19 cellular contexts compared by ENCODE assay signal in the genomic region with DNA sequence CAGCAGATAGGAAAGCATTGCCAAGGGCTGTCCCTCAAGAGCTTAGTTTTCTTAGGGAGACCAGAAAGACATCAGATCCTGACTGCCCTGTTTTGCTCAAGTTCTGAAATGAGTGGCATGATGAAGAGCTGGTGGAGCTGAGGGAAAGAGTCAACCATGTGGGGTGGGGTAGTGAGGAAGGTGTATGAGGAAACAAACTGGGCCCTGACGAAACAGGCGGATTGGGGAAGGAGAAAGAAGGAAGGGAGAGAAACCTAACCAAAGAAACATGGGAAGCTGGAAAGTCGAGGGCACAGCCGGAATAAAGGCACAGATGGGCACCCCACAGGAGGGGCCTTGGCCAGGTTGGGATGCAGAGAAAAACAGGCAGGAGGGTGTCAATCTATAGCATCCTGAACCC. TPM values are rescaled to one million over a fixed set of nuclear protein-coding genes. Genes with fewer than 3 reads are reported as not detected.
A peak's percentile ranks its signal among the peaks of the same experiment; 100 is the strongest.
DNase-seq lines count a peak whose midpoint lies in the region; ATAC-seq and TF ChIP-seq lines count a peak whose summit lies in the region.
"Had no signal": no experiment of that assay in that cellular context is flagged by ENCODE, and none has a peak within 500 bp of the region (broad histone marks: within the 10 kb centered on the region; RNA-seq: fewer than 3 reads in every experiment).

No MANE protein-coding gene starts in this region.

- TF ChIP-seq CTCF in CD14-positive monocyte (IDR thresholded peaks at IDR 0.05) = no peak
- TF ChIP-seq CTCF in CD4-positive, alpha-beta T cell (IDR thresholded peaks at IDR 0.05) = no peak

- peak overlapping the region; percentile 2 to 87 (median 75) for H3K27ac Mint-ChIP-seq in CD14-positive monocyte
- H3K27ac Mint-ChIP-seq in CD4-positive, alpha-beta T cell = peak overlapping the region; percentile 77
- peak overlapping the region; percentile 31 for H3K27ac Mint-ChIP-seq in activated T-helper 17 cell treated with anti-CD3 and anti-CD28 coated beads, Interleukin-2, amount 50 U/mL, for 72 hours
- H3K27ac Mint-ChIP-seq in naive thymus-derived CD8-positive, alpha-beta T cell = peak overlapping the region; percentile 63 to 90 (median 84)

- no peak for DNase-seq in CD14-positive monocyte (ENCODE audit: low spot score)
- no peak for DNase-seq in CD4-positive, alpha-beta T cell
- no peak for DNase-seq in naive thymus-derived CD8-positive, alpha-beta T cell
- DNase-seq in middle frontal gyrus (ENCODE audit: extremely low spot score, low spot score) = no peak
- no peak for DNase-seq in mucosa of gallbladder (ENCODE audit: low spot score)
- DNase-seq: activated CD4-positive, alpha-beta T cell treated with anti-CD3 and anti-CD28 coated beads, Interleukin-2, amount 50 U/mL, for 48 hours; activated naive CD4-positive, alpha-beta T cell treated with Interleukin-2 at 50 U/mL for 16 hours; heart left ventricle; islet precursor cell; mesenchymal stem cell; NCI-H2107; NCI-H524 treated with DMSO at 0.1 percent for 48 hours; nucleus accumbens; SHP77 treated with DMSO at 0.1 percent for 48 hours; T1000; thyroid gland had no signal

- CTCF ChIA-PET in CD4-positive, alpha-beta T cell (lab: Charles Lee) = interaction anchor here (1.1 to 2.7 kb wide), 2 partner anchors 10 to 19 kb away, joined by 4 to 9 read pairs; no protein-coding TSS in a partner anchor

- H3K9me3 ChIP-seq in CD4-positive, alpha-beta T cell (ENCODE audit: control insufficient read depth, low read length) = no peaks in the 10 kb centered on the region
- H3K9me3 ChIP-seq: BLaER1, heart left ventricle, thyroid gland had no signal

- peaks cover 69% of the 10 kb centered on the region for H3K4me1 Mint-ChIP-seq in CD14-positive monocyte
- peaks cover 76% of the 10 kb centered on the region for H3K4me1 Mint-ChIP-seq in CD4-positive, alpha-beta T cell (ENCODE audit: low read depth)
- H3K4me1 Mint-ChIP-seq in activated T-helper 17 cell treated with anti-CD3 and anti-CD28 coated beads, Interleukin-2, amount 50 U/mL, for 72 hours = peaks cover 60% of the 10 kb centered on the region
- peaks cover 50 to 82% (median 77%) of the 10 kb centered on the region in 4 donors for H3K4me1 Mint-ChIP-seq in naive thymus-derived CD8-positive, alpha-beta T cell

- peaks cover 0 to 3% (median 0%) of the 10 kb centered on the region in 3 donors for H3K27me3 Mint-ChIP-seq in CD14-positive monocyte (ENCODE audit: low read depth in 3 of 3)
- no peaks in the 10 kb centered on the region for H3K27me3 Mint-ChIP-seq in CD4-positive, alpha-beta T cell
- H3K27me3 Mint-ChIP-seq in activated T-helper 17 cell treated with anti-CD3 and anti-CD28 coated beads, Interleukin-2, amount 50 U/mL, for 72 hours = no peaks in the 10 kb centered on the region
- no peaks in the 10 kb centered on the region for H3K27me3 Mint-ChIP-seq in naive thymus-derived CD8-positive, alpha-beta T cell

- ATAC-seq in CD4-positive, alpha-beta T cell (ENCODE audit: poor library complexity) = no peak
- ATAC-seq in activated T-helper 17 cell treated with anti-CD3 and anti-CD28 coated beads, Interleukin-2, amount 50 U/mL, for 72 hours (replicated peaks) = no peak
- no peak for ATAC-seq in naive thymus-derived CD8-positive, alpha-beta T cell
- ATAC-seq in GM19328 (IDR thresholded peaks at IDR 0.05; ENCODE audit: unreplicated experiment) = no peak
- ATAC-seq: heart left ventricle had no signal

- intact Hi-C loops in CD14-positive monocyte (cut with micrococcal nuclease) = loop anchor here in 1 of 2 donors (10.0 kb wide), 1 partner anchor 85 kb away; no protein-coding TSS in a partner anchor
- intact Hi-C loops in CD4-positive, alpha-beta T cell (cut with DNase I, micrococcal nuclease) = no loop called here

- no peak overlapping the region for H3K4me3 Mint-ChIP-seq in CD14-positive monocyte
- peak overlapping the region; percentile 36 for H3K4me3 Mint-ChIP-seq in CD4-positive, alpha-beta T cell
- H3K4me3 Mint-ChIP-seq in activated T-helper 17 cell treated with anti-CD3 and anti-CD28 coated beads, Interleukin-2, amount 50 U/mL, for 72 hours = peak overlapping the region; percentile 97
- H3K4me3 Mint-ChIP-seq in naive thymus-derived CD8-positive, alpha-beta T cell = peak overlapping the region; percentile 43 to 100 (median 72)

- H3K9me3 Mint-ChIP-seq in CD14-positive monocyte = no peaks in the 10 kb centered on the region
- H3K9me3 Mint-ChIP-seq in CD4-positive, alpha-beta T cell = no peaks in the 10 kb centered on the region
- no peaks in the 10 kb centered on the region for H3K9me3 Mint-ChIP-seq in activated T-helper 17 cell treated with anti-CD3 and anti-CD28 coated beads, Interleukin-2, amount 50 U/mL, for 72 hours
- no peaks in the 10 kb centered on the region for H3K9me3 Mint-ChIP-seq in naive thymus-derived CD8-positive, alpha-beta T cell

- POLR2A ChIA-PET in CD4-positive, alpha-beta T cell (lab: Charles Lee) = interaction anchor here (0.6 to 4.6 kb wide), 6 partner anchors 7 to 35 kb away, joined by 3 to 32 read pairs (median 6); a partner anchor contains a TSS
- POLR2A ChIA-PET in naive thymus-derived CD8-positive, alpha-beta T cell (lab: Charles Lee) = interaction anchor here (0.6 to 3.3 kb wide), 5 partner anchors 8 to 283 kb away, joined by 3 to 37 read pairs (median 7); a partner anchor contains a TSS

- H3K27me3 ChIP-seq in CD4-positive, alpha-beta T cell (ENCODE audit: control insufficient read depth, insufficient read depth, low read length) = no peaks in the 10 kb centered on the region
- H3K27me3 ChIP-seq: BLaER1, heart left ventricle, thyroid gland had no signal

- peaks cover 82 to 90% of the 10 kb centered on the region in 2 donors for H3K36me3 Mint-ChIP-seq in CD14-positive monocyte
- peaks cover 93% of the 10 kb centered on the region for H3K36me3 Mint-ChIP-seq in CD4-positive, alpha-beta T cell (ENCODE audit: low read depth)
- peaks cover 93% of the 10 kb centered on the region for H3K36me3 Mint-ChIP-seq in activated T-helper 17 cell treated with anti-CD3 and anti-CD28 coated beads, Interleukin-2, amount 50 U/mL, for 72 hours (ENCODE audit: low read depth)
- peaks cover 16 to 87% (median 31%) of the 10 kb centered on the region in 3 donors for H3K36me3 Mint-ChIP-seq in naive thymus-derived CD8-positive, alpha-beta T cell

- peak overlapping the region; percentile 47 for H3K27ac ChIP-seq in CD4-positive, alpha-beta T cell (ENCODE audit: low read depth, low read length)
- H3K27ac ChIP-seq: BLaER1, heart left ventricle, thyroid gland had no signal

RNA-seq across cellular contexts. Expression of a gene that starts 8.0 kb away (rescaled TPM):
- 100 to 1,000 TPM in 1 of 2 donors, 10 to 100 TPM in 1; 68.2 to 111 TPM for polyA plus RNA-seq in CD14-positive monocyte
- 100 to 1,000 TPM; 172 to 175 TPM for total RNA-seq in CD4-positive, alpha-beta T cell
- 100 to 1,000 TPM; 109 to 139 TPM for total RNA-seq in activated T-helper 17 cell treated with anti-CD3 and anti-CD28 coated beads, Interleukin-2, amount 50 U/mL, for 72 hours
- 100 to 1,000 TPM; 215 to 227 TPM for total RNA-seq in naive thymus-derived CD8-positive, alpha-beta T cell
- 10 to 100 TPM; 55.6 to 80.0 (median 65.1) TPM for polyA plus RNA-seq in naive thymus-derived CD8-positive, alpha-beta T cell
- 237 TPM for total RNA-seq in mucosa of gallbladder

RNA-seq across cellular contexts. Expression of a gene that starts 34.5 kb away (rescaled TPM):
- polyA plus RNA-seq in CD14-positive monocyte = 10 to 100 TPM; 15.0 to 15.8 TPM
- total RNA-seq in CD4-positive, alpha-beta T cell = 10 to 100 TPM; 19.2 to 22.2 TPM
- total RNA-seq in activated T-helper 17 cell treated with anti-CD3 and anti-CD28 coated beads, Interleukin-2, amount 50 U/mL, for 72 hours = 10 to 100 TPM; 28.4 to 34.5 TPM
- 10 to 100 TPM; 21.3 to 25.6 TPM for total RNA-seq in naive thymus-derived CD8-positive, alpha-beta T cell
- 10 to 100 TPM in 1 of 3 donors, 1 to 10 TPM in 2; 6.6 to 15.1 (median 9.9) TPM for polyA plus RNA-seq in naive thymus-derived CD8-positive, alpha-beta T cell
- 86.4 TPM for total RNA-seq in mucosa of gallbladder

RNA-seq across cellular contexts. Expression of a gene that starts 34.8 kb away (rescaled TPM):
- polyA plus RNA-seq in CD14-positive monocyte = 1 to 10 TPM; 6.1 to 7.2 TPM
- 10 to 100 TPM; 13.5 to 15.3 TPM for total RNA-seq in CD4-positive, alpha-beta T cell
- total RNA-seq in activated T-helper 17 cell treated with anti-CD3 and anti-CD28 coated beads, Interleukin-2, amount 50 U/mL, for 72 hours = 10 to 100 TPM; 13.4 to 17.5 TPM
- 10 to 100 TPM; 27.7 to 29.3 TPM for total RNA-seq in naive thymus-derived CD8-positive, alpha-beta T cell
- 10 to 100 TPM in 2 of 3 donors, 1 to 10 TPM in 1; 6.3 to 14.5 (median 11.8) TPM for polyA plus RNA-seq in naive thymus-derived CD8-positive, alpha-beta T cell
- total RNA-seq in mucosa of gallbladder = 30.3 TPM

Comparison
In these comparisons a context has a peak if more than half of its experiments do, and no peak if none do; other contexts are left out.
1. H3K27ac Mint-ChIP-seq: peak in every context shown above with its lines; median percentile 84 in naive thymus-derived CD8-positive, alpha-beta T cell; 77 in CD4-positive, alpha-beta T cell; 75 in CD14-positive monocyte; 31 in activated T-helper 17 cell treated with anti-CD3 and anti-CD28 coated beads, Interleukin-2, amount 50 U/mL, for 72 hours.
2. H3K4me3 Mint-ChIP-seq: peak in CD4-positive, alpha-beta T cell (single experiment), activated T-helper 17 cell treated with anti-CD3 and anti-CD28 coated beads, Interleukin-2, amount 50 U/mL, for 72 hours (single experiment) and naive thymus-derived CD8-positive, alpha-beta T cell (10 of 10); none in CD14-positive monocyte (0 of 2).